Comparison of ENCODE assay signal across 12 cellular contexts in the genomic region with DNA sequence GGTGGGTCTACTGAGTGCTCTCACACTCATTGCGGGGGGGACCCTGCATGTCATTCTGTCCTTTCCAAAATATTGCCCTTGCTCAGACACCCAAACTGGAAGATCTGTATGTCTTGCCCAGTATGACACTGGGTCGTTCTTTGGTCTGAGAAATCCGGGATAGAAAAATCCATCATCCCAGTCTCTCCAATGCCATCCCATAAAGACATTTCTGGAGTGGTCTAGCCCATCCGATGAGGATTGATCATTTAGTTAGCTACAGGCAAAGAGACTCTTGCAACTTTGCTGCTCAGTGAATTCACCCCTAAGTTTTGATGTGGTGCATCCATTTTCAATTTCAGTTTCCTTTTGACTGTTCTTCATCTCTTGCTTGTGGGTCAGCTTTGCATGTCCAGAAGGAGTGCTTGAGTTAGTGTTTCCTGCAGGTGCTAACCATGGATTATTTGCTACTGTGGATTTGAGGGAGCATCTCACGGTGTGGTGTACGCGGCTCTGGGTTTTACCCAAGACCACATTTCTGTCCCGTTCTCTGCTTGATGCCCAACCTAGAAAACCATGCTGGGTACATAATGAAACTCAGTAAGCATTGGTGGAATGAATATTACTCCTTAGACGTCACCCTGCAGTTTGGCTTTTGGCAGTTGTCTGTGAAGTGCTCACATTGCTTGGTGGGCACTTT.
DNase-seq lines count a peak whose midpoint lies in the region; ATAC-seq and TF ChIP-seq lines count a peak whose summit lies in the region.
"Had no signal": no experiment of that assay in that cellular context is flagged by ENCODE, and none has a peak within 500 bp of the region (broad histone marks: within the 10 kb centered on the region; RNA-seq: fewer than 3 reads in every experiment).

No MANE protein-coding gene starts in this region.

- TF ChIP-seq POLR2A in adrenal gland (IDR thresholded peaks at IDR 0.05): no peak

- no peaks in the 10 kb centered on the region for H3K36me3 Mint-ChIP-seq in activated CD4-positive, alpha-beta memory T cell treated with anti-CD3 and anti-CD28 coated beads for 36 hours
- no peaks in the 10 kb centered on the region for H3K36me3 Mint-ChIP-seq in activated CD4-positive, alpha-beta memory T cell treated with anti-CD3 and anti-CD28 coated beads, Interleukin-2, amount 10 ng/mL, durations not matched to agents 7 days and 5 days (ENCODE audit: low read depth)
- no peaks in the 10 kb centered on the region for H3K36me3 Mint-ChIP-seq in activated T-helper 17 cell treated with anti-CD3 and anti-CD28 coated beads, Interleukin-2, amount 50 U/mL, for 72 hours (ENCODE audit: low read depth)
- H3K36me3 Mint-ChIP-seq in endodermal cell (ENCODE audit: low read depth): no peaks in the 10 kb centered on the region

- H3K36me3 ChIP-seq in adrenal gland (replicated peaks in 1 of 2): no peaks in the 10 kb centered on the region
- H3K36me3 ChIP-seq in endodermal cell (ENCODE audit: control insufficient read depth, insufficient read depth, low read length): no peaks in the 10 kb centered on the region

- intact Hi-C loops in activated CD4-positive, alpha-beta memory T cell treated with anti-CD3 and anti-CD28 coated beads for 36 hours (cut with micrococcal nuclease): no loop called here
- intact Hi-C loops in adrenal gland (cut with DNase I): no loop called here

- peaks cover 3% of the 10 kb centered on the region for H3K27me3 ChIP-seq in adrenal gland
- H3K27me3 ChIP-seq in endodermal cell (ENCODE audit: control insufficient read depth, insufficient read depth, low read length, poor library complexity, severe bottlenecking): no peaks in the 10 kb centered on the region

- H3K27me3 Mint-ChIP-seq in activated CD4-positive, alpha-beta memory T cell treated with anti-CD3 and anti-CD28 coated beads for 36 hours: peaks cover 5% of the 10 kb centered on the region
- peaks cover 7% of the 10 kb centered on the region for H3K27me3 Mint-ChIP-seq in activated CD4-positive, alpha-beta memory T cell treated with anti-CD3 and anti-CD28 coated beads, Interleukin-2, amount 10 ng/mL, durations not matched to agents 7 days and 5 days
- H3K27me3 Mint-ChIP-seq in activated T-helper 17 cell treated with anti-CD3 and anti-CD28 coated beads, Interleukin-2, amount 50 U/mL, for 72 hours: peaks cover 12% of the 10 kb centered on the region
- H3K27me3 Mint-ChIP-seq in endodermal cell (ENCODE audit: insufficient read depth): peaks cover 8% of the 10 kb centered on the region

- ATAC-seq in GM21526 (IDR thresholded peaks at IDR 0.05; ENCODE audit: low FRiP score, unreplicated experiment) (peak; percentile 95), HG03097 (IDR thresholded peaks at IDR 0.05; ENCODE audit: low FRiP score, unreplicated experiment) (peak; percentile 94)
- ATAC-seq in activated T-helper 17 cell treated with anti-CD3 and anti-CD28 coated beads, Interleukin-2, amount 50 U/mL, for 72 hours (replicated peaks): peak; percentile 74

- CTCF ChIA-PET in activated CD4-positive, alpha-beta memory T cell treated with anti-CD3 and anti-CD28 coated beads for 36 hours (lab: Charles Lee): interaction anchor here (0.6 kb wide), 1 partner anchor 1034 kb away, joined by 3 read pairs; no protein-coding TSS in a partner anchor
- CTCF ChIA-PET in activated CD4-positive, alpha-beta memory T cell treated with anti-CD3 and anti-CD28 coated beads, Interleukin-2, amount 10 ng/mL, durations not matched to agents 7 days and 5 days (lab: Charles Lee): no interaction called here

- H3K27ac Mint-ChIP-seq in activated CD4-positive, alpha-beta memory T cell treated with anti-CD3 and anti-CD28 coated beads for 36 hours: no peak overlapping the region
- no peak overlapping the region for H3K27ac Mint-ChIP-seq in activated CD4-positive, alpha-beta memory T cell treated with anti-CD3 and anti-CD28 coated beads, Interleukin-2, amount 10 ng/mL, durations not matched to agents 7 days and 5 days
- H3K27ac Mint-ChIP-seq in activated T-helper 17 cell treated with anti-CD3 and anti-CD28 coated beads, Interleukin-2, amount 50 U/mL, for 72 hours: no peak overlapping the region
- H3K27ac Mint-ChIP-seq in endodermal cell: no peak overlapping the region

- no peaks in the 10 kb centered on the region for H3K4me1 ChIP-seq in adrenal gland (replicated peaks in 1 of 2)
- no peaks in the 10 kb centered on the region for H3K4me1 ChIP-seq in endodermal cell (ENCODE audit: control insufficient read depth, insufficient read depth, low read length)

- POLR2A ChIA-PET in activated CD4-positive, alpha-beta memory T cell treated with anti-CD3 and anti-CD28 coated beads for 36 hours (lab: Charles Lee): no interaction called here
- POLR2A ChIA-PET in activated CD4-positive, alpha-beta memory T cell treated with anti-CD3 and anti-CD28 coated beads, Interleukin-2, amount 10 ng/mL, durations not matched to agents 7 days and 5 days (lab: Charles Lee): no interaction called here

- DNase-seq in activated CD4-positive, alpha-beta memory T cell treated with anti-CD3 and anti-CD28 coated beads for 36 hours: peak; percentile 11
- no peak for DNase-seq in activated CD4-positive, alpha-beta memory T cell treated with anti-CD3 and anti-CD28 coated beads, Interleukin-2, amount 10 ng/mL, durations not matched to agents 7 days and 5 days
- DNase-seq in adrenal gland (no peak), endodermal cell (no peak)
- no peak for DNase-seq in stimulated activated CD4-positive, alpha-beta T cell treated with anti-CD3 and anti-CD28 coated beads, Interleukin-4, amount 100 ng/mL, for 1 hour
- DNase-seq: DMS53, GM23248, kidney had no signal

- H3K4me3 ChIP-seq in adrenal gland (no peak overlapping the region), endodermal cell (ENCODE audit: low read length) (no peak overlapping the region)
- H3K4me3 ChIP-seq: GM23248, SK-N-MC had no signal

- 79 to 85% (median 81%) methylated on average over 8 to 9 of the region's 9 CpGs for WGBS in adrenal gland, 4 donors
- 87 to 91% methylated on average over 3 to 9 of the region's 9 CpGs for WGBS in endodermal cell (ENCODE audit: insufficient coverage in 1 of 2, insufficient read length in 1 of 2), 2 experiments

- no peak overlapping the region for H3K4me3 Mint-ChIP-seq in activated CD4-positive, alpha-beta memory T cell treated with anti-CD3 and anti-CD28 coated beads for 36 hours
- H3K4me3 Mint-ChIP-seq in activated CD4-positive, alpha-beta memory T cell treated with anti-CD3 and anti-CD28 coated beads, Interleukin-2, amount 10 ng/mL, durations not matched to agents 7 days and 5 days: no peak overlapping the region
- no peak overlapping the region for H3K4me3 Mint-ChIP-seq in activated T-helper 17 cell treated with anti-CD3 and anti-CD28 coated beads, Interleukin-2, amount 50 U/mL, for 72 hours
- no peak overlapping the region for H3K4me3 Mint-ChIP-seq in endodermal cell

- TF ChIP-seq CTCF in adrenal gland (IDR thresholded peaks at IDR 0.05): no peak
- no peak for TF ChIP-seq CTCF in endodermal cell (conservative IDR thresholded peaks at IDR 0.05)

- peaks cover 5% of the 10 kb centered on the region for H3K4me1 Mint-ChIP-seq in activated CD4-positive, alpha-beta memory T cell treated with anti-CD3 and anti-CD28 coated beads for 36 hours (ENCODE audit: low read depth)
- peaks cover 12% of the 10 kb centered on the region for H3K4me1 Mint-ChIP-seq in activated CD4-positive, alpha-beta memory T cell treated with anti-CD3 and anti-CD28 coated beads, Interleukin-2, amount 10 ng/mL, durations not matched to agents 7 days and 5 days
- peaks cover 6% of the 10 kb centered on the region for H3K4me1 Mint-ChIP-seq in activated T-helper 17 cell treated with anti-CD3 and anti-CD28 coated beads, Interleukin-2, amount 50 U/mL, for 72 hours
- no peaks in the 10 kb centered on the region for H3K4me1 Mint-ChIP-seq in endodermal cell

- no peaks in the 10 kb centered on the region for H3K9me3 Mint-ChIP-seq in activated CD4-positive, alpha-beta memory T cell treated with anti-CD3 and anti-CD28 coated beads for 36 hours
- no peaks in the 10 kb centered on the region for H3K9me3 Mint-ChIP-seq in activated CD4-positive, alpha-beta memory T cell treated with anti-CD3 and anti-CD28 coated beads, Interleukin-2, amount 10 ng/mL, durations not matched to agents 7 days and 5 days
- H3K9me3 Mint-ChIP-seq in activated T-helper 17 cell treated with anti-CD3 and anti-CD28 coated beads, Interleukin-2, amount 50 U/mL, for 72 hours: peaks cover 3% of the 10 kb centered on the region
- H3K9me3 Mint-ChIP-seq in endodermal cell: peaks cover 6% of the 10 kb centered on the region

- H3K9me3 ChIP-seq in adrenal gland (replicated peaks in 1 of 3): no peaks in the 10 kb centered on the region
- H3K9me3 ChIP-seq in endodermal cell (ENCODE audit: control insufficient read depth, low read length): no peaks in the 10 kb centered on the region

- H3K9ac ChIP-seq in endodermal cell (ENCODE audit: extremely low read depth, low read length, poor library complexity, severe bottlenecking): no peak overlapping the region
- H3K9ac ChIP-seq: GM23248 had no signal

- H3K27ac ChIP-seq in adrenal gland (no peak overlapping the region), endodermal cell (ENCODE audit: low read depth, low read length) (no peak overlapping the region)
- H3K27ac ChIP-seq: GM23248, SK-N-MC had no signal
